11 cellular contexts compared by ENCODE assay signal in the genomic region with DNA sequence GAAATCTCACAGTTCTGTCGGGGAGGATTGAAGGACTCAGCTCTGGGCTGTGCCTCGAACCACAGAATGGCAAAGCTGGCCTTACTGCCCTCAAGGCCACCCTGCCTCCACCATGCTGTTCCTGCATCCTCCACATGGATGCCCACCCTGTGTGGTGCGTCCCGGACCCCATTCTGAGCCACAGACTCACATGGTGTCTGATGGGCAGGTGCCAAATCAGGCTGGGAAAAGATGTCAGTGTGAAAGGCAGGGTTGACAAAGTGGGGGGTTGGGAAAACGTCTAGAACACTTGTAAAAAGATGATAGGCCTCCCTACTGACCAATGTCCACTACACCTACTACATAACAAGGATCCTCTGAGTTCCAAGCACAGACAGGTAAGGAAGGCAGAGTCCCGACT.
"Had no signal": no experiment of that assay in that cellular context is flagged by ENCODE, and none has a peak within 500 bp of the region (broad histone marks: within the 10 kb centered on the region; RNA-seq: fewer than 3 reads in every experiment).

No MANE protein-coding gene starts in this region.

- H3K4me1 ChIP-seq: HAP-1 had no signal

- H3K4me1 Mint-ChIP-seq: GM23338, H9 had no signal

- H3K27ac Mint-ChIP-seq: GM23338, H9, HFFc6 had no signal

- H3K9me3 ChIP-seq: HAP-1 had no signal

- H2AFZ ChIP-seq: GM23248, GM23338 had no signal

- ATAC-seq: GM23338, HCT116 had no signal

- H3K9me3 Mint-ChIP-seq: HFFc6 had no signal

- H3K4me2 ChIP-seq: GM23338 had no signal

- H3K36me3 ChIP-seq: HAP-1 had no signal

- FAIRE-seq: H1, H54 had no signal

- H3K4me3 ChIP-seq: GM23248, GM23338, HAP-1 had no signal

- H3K27ac ChIP-seq: GM23248 had no signal

- H3K4me3 Mint-ChIP-seq: GM23338, H9, HFFc6 had no signal

- DNase-seq: GM23248, GOT3, H7, H9, HCEC 1CT, HFFc6 had no signal

- H3K9ac ChIP-seq: GM23248 had no signal
